ENCODE assay signal across 8 cellular contexts in the genomic region with DNA sequence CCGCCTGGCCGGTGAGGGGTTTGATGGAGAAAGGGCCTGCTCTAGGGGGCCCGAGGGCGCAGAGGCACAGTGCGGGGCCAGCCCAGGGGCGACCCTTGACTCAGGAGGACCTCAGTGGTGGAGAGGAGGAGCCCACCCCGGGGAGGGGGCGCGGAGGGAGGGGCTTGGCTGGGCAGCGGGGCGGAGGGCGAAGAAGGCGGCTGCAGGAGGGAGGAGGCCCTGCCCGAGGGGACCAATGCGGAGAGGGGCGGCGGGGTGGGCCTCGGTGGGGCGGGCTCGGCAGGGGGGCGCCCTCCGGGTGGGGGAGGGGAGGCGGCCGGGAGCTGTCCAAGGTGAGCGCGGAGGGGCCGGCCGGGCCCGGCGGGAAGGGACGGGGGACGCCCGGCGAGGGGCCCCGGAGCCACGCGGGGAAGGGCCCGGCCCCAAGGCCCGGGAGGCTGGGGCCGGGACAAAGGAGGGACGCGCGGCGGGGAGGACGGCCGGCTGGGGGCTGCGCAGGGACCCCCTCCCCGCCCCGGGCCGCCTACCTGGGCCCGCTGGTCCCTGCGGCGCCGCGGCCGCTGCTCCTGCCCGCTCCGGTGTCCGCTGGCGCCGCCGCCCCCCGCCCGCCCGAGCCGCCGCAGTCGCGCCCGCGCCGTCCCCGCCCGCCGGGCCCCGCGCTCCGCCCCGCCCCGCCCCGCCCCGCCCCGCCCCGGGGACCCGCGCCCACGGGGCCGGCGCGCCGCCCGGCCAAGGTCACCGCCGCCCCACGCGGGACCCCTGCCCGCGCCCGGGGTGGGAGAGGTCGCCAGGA. TPM values are rescaled to one million over a fixed set of nuclear protein-coding genes. Genes with fewer than 3 reads are reported as not detected.
DNase-seq lines count a peak whose midpoint lies in the region; ATAC-seq, FAIRE-seq and TF ChIP-seq lines count a peak whose summit lies in the region.

A gene with protein sequence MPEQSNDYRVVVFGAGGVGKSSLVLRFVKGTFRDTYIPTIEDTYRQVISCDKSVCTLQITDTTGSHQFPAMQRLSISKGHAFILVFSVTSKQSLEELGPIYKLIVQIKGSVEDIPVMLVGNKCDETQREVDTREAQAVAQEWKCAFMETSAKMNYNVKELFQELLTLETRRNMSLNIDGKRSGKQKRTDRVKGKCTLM (minus strand): TSS at position 596 of the 793 bp plus-strand sequence. CDS start 3,566 bp downstream, outside the sequence.

- H3K79me2 ChIP-seq in GM12878 (ENCODE audit: control insufficient read depth, insufficient read depth, low read length) (no peaks in the 10 kb centered on the region), keratinocyte (ENCODE audit: control insufficient read depth, insufficient read depth, low read length) (no peaks in the 10 kb centered on the region), PC-9 (ENCODE audit: low read depth) (no peaks in the 10 kb centered on the region)

- TF ChIP-seq RAD21 in GM12878 (IDR thresholded peaks at IDR 0.05; ENCODE audit: insufficient read depth, low read depth, low read length), result no peak

- DNase-seq in activated CD4-positive, alpha-beta T cell treated with anti-CD3 and anti-CD28 coated beads, Interleukin-2, amount 10 ng/mL, durations not matched to agents 7 days and 5 days, result no peak
- DNase-seq in activated CD4-positive, alpha-beta T cell treated with anti-CD3 and anti-CD28 coated beads, Interleukin-2, amount 50 U/mL, for 1 hour, result no peak
- DNase-seq in GM12878 (ENCODE audit: low read depth, low spot score) (no peak), keratinocyte (ENCODE audit: low read depth, low spot score) (no peak), tibial artery (no peak), PC-9 (no peak), NCI-H1105 (lab: John Stamatoyannopoulos, UW) (no peak), EL (no peak)

- TF ChIP-seq CTCF in GM12878 (IDR thresholded peaks at IDR 0.05 in 2 of 3, conservative IDR thresholded peaks at IDR 0.05 in 1 of 3; ENCODE audit: control insufficient read depth in 2 of 3, extremely low read depth in 1 of 3, insufficient read depth in 1 of 3, low read depth in 3 of 3, low read length in 3 of 3) (no peak), keratinocyte (optimal IDR thresholded peaks at IDR 0.05 in 1 of 3, IDR thresholded peaks at IDR 0.05 in 1 of 3, conservative IDR thresholded peaks at IDR 0.05 in 1 of 3; ENCODE audit: extremely low read depth in 1 of 3, insufficient read depth in 2 of 3, low read length in 3 of 3) (no peak), tibial artery (IDR thresholded peaks at IDR 0.05) (no peak), PC-9 (conservative IDR thresholded peaks at IDR 0.05) (no peak)

- FAIRE-seq in GM12878 (lab: Jason Lieb, UNC), result no peak
- FAIRE-seq in keratinocyte (lab: Jason Lieb, UNC), result no peak

- H3K36me3 ChIP-seq in GM12878 (ENCODE audit: control insufficient read depth in 2 of 2, insufficient read depth in 2 of 2, low read length in 1 of 2), result no peaks in the 10 kb centered on the region
- no peaks in the 10 kb centered on the region for H3K36me3 ChIP-seq in keratinocyte (ENCODE audit: control insufficient read depth in 2 of 2, extremely low read depth in 1 of 2, insufficient read depth in 2 of 2, low read length in 2 of 2)
- H3K36me3 ChIP-seq in tibial artery, result no peaks in the 10 kb centered on the region
- H3K36me3 ChIP-seq in PC-9 (ENCODE audit: low read depth), result no peaks in the 10 kb centered on the region

- no peak for TF ChIP-seq EP300 in GM12878 (IDR thresholded peaks at IDR 0.05; ENCODE audit: borderline replicate concordance in 1 of 2, control insufficient read depth in 1 of 2, low read depth in 2 of 2, low read length in 2 of 2)

- in situ Hi-C loops in GM12878 (cut with MboI), result no loop called here

- H3K4me1 Mint-ChIP-seq in activated CD4-positive, alpha-beta T cell treated with anti-CD3 and anti-CD28 coated beads, Interleukin-2, amount 10 ng/mL, durations not matched to agents 7 days and 5 days, result peaks cover 3% of the 10 kb centered on the region

- SMC1A ChIA-PET in GM12878 (lab: Charles Lee; ENCODE audit: uncharacterized antibody, unreplicated experiment), result no interaction called here

- CTCF ChIA-PET in activated CD4-positive, alpha-beta T cell treated with anti-CD3 and anti-CD28 coated beads, Interleukin-2, amount 10 ng/mL, durations not matched to agents 7 days and 5 days (lab: Charles Lee), result interaction anchor here (1.0 kb wide), 1 partner anchor 68 kb away, joined by 3 read pairs; no protein-coding TSS in a partner anchor
- CTCF ChIA-PET in GM12878 (lab: Yijun Ruan, JAX), result interaction anchor here (2.8 kb wide), 1 partner anchor 73 kb away, joined by 5 read pairs; no protein-coding TSS in a partner anchor
- CTCF ChIA-PET in PC-9 (lab: Charles Lee), result no interaction called here

- ATAC-seq in GM12878, result no peak

- no peaks in the 10 kb centered on the region for H4K20me1 ChIP-seq in GM12878 (ENCODE audit: control insufficient read depth, insufficient read depth)
- H4K20me1 ChIP-seq in keratinocyte (ENCODE audit: control insufficient read depth, extremely low read depth, insufficient read depth, low read length), result no peaks in the 10 kb centered on the region
- no peaks in the 10 kb centered on the region for H4K20me1 ChIP-seq in PC-9 (ENCODE audit: insufficient read depth)

- peak within 1 kb of the TSS; percentile 22 for H3K4me3 Mint-ChIP-seq in activated CD4-positive, alpha-beta T cell treated with anti-CD3 and anti-CD28 coated beads, Interleukin-2, amount 10 ng/mL, durations not matched to agents 7 days and 5 days

- H3K4me2 ChIP-seq in GM12878 (ENCODE audit: control insufficient read depth, insufficient read depth) (peak within 1 kb of the TSS; percentile 17; the same call in 1 of the 2 replicates), keratinocyte (ENCODE audit: control insufficient read depth, extremely low read depth, insufficient read depth, low read depth, low read length) (peak within 1 kb of the TSS; percentile 27), PC-9 (no peak within 1 kb of the TSS)

- WGBS in GM12878 (ENCODE audit: insufficient coverage, insufficient replicate concordance, low lambda C conversion rate, missing lambda C conversion rate), result 0% methylated on average over 8 of the region's 100 CpGs

- no peak for TF ChIP-seq POLR2A in GM12878 (IDR thresholded peaks at IDR 0.05; ENCODE audit: low read depth, low read length)

- H3K4me1 ChIP-seq in GM12878 (ENCODE audit: control insufficient read depth, insufficient read depth, low read length) (no peaks in the 10 kb centered on the region), keratinocyte (ENCODE audit: control insufficient read depth, extremely low read depth, insufficient read depth, low read length) (no peaks in the 10 kb centered on the region), tibial artery (peaks cover 7 to 36% (median 33%) of the 10 kb centered on the region in 4 donors), PC-9 (replicated peaks; ENCODE audit: insufficient read depth) (0 out of 2 replicates have a peak, but pooled peaks cover 7% of the 10 kb centered on the region)

- intact Hi-C loops in GM12878 (cut with micrococcal nuclease; ENCODE audit: unreplicated experiment) (no loop called here), tibial artery (cut with DNase I; ENCODE audit: low total_unique reads) (no loop called here), PC-9 (cut with micrococcal nuclease; ENCODE audit: unreplicated experiment) (no loop called here)

- no peaks in the 10 kb centered on the region for H3K9me1 ChIP-seq in keratinocyte (ENCODE audit: control insufficient read depth, extremely low read depth, insufficient read depth, low read length)

- H2AFZ ChIP-seq in GM12878 (ENCODE audit: control insufficient read depth, low read depth, low read length) (no peak within 1 kb of the TSS; the same call in 1 of the 2 replicates), keratinocyte (ENCODE audit: control insufficient read depth, low read length) (no peak within 1 kb of the TSS), PC-9 (no peak within 1 kb of the TSS)

- POLR2A ChIA-PET in activated CD4-positive, alpha-beta T cell treated with anti-CD3 and anti-CD28 coated beads, Interleukin-2, amount 10 ng/mL, durations not matched to agents 7 days and 5 days (lab: Charles Lee), result no interaction called here
- POLR2A ChIA-PET in GM12878 (lab: Charles Lee), result no interaction called here
- POLR2A ChIA-PET in PC-9 (lab: Charles Lee; ENCODE audit: unreplicated experiment), result no interaction called here

- RAD21 ChIA-PET in GM12878 (lab: Charles Lee; ENCODE audit: unreplicated experiment), result no interaction called here

- no peaks in the 10 kb centered on the region for H3K9me2 ChIP-seq in PC-9 (ENCODE audit: insufficient read depth)

- H3K36me3 Mint-ChIP-seq in activated CD4-positive, alpha-beta T cell treated with anti-CD3 and anti-CD28 coated beads, Interleukin-2, amount 10 ng/mL, durations not matched to agents 7 days and 5 days (ENCODE audit: low read depth), result no peaks in the 10 kb centered on the region

- H3K27me3 ChIP-seq in GM12878 (replicated peaks in 1 of 2; ENCODE audit: control insufficient read depth in 2 of 2, insufficient read depth in 2 of 2, low read length in 1 of 2) (peaks cover 3 to 4% of the 10 kb centered on the region in 2 experiments; a peak in 1 of 4 replicates), keratinocyte (ENCODE audit: control insufficient read depth, extremely low read depth, insufficient read depth, low read length) (peaks cover 39% of the 10 kb centered on the region), tibial artery (peaks cover 4 to 67% of the 10 kb centered on the region in 2 donors), PC-9 (ENCODE audit: insufficient read depth, low read depth) (peaks cover 27% of the 10 kb centered on the region)

- H3F3A ChIP-seq in PC-9 (ENCODE audit: insufficient read depth, low read depth), result no peaks in the 10 kb centered on the region

- no peak within 1 kb of the TSS for H3K9ac ChIP-seq in GM12878 (ENCODE audit: control insufficient read depth, insufficient read depth, low read length)
- no peak within 1 kb of the TSS for H3K9ac ChIP-seq in keratinocyte (ENCODE audit: control insufficient read depth, extremely low read depth, insufficient read depth, low read length)

- BruUV-seq in GM12878 (replicated peaks; lab: Mats Ljungman, UMichigan), result no TSS peak
- BruUV-seq in PC-9 (replicated peaks; lab: Mats Ljungman, UMichigan), result no TSS peak

- H3K27me3 Mint-ChIP-seq in activated CD4-positive, alpha-beta T cell treated with anti-CD3 and anti-CD28 coated beads, Interleukin-2, amount 10 ng/mL, durations not matched to agents 7 days and 5 days, result peaks cover 20% of the 10 kb centered on the region

- H3K9me3 Mint-ChIP-seq in activated CD4-positive, alpha-beta T cell treated with anti-CD3 and anti-CD28 coated beads, Interleukin-2, amount 10 ng/mL, durations not matched to agents 7 days and 5 days, result no peaks in the 10 kb centered on the region

- H3K9me3 ChIP-seq in GM12878 (replicated peaks; ENCODE audit: control insufficient read depth, insufficient read depth, low read length), result no peaks in the 10 kb centered on the region; the same call in 2 of the 3 replicates
- peaks cover under 1% of the 10 kb centered on the region for H3K9me3 ChIP-seq in keratinocyte (ENCODE audit: control insufficient read depth, low read depth, low read length)
- H3K9me3 ChIP-seq in tibial artery, result peaks cover 0 to 1% (median 0%) of the 10 kb centered on the region in 3 donors
- H3K9me3 ChIP-seq in PC-9 (ENCODE audit: insufficient read depth, low read depth), result no peaks in the 10 kb centered on the region

- H3K27ac ChIP-seq in GM12878 (ENCODE audit: control insufficient read depth, insufficient read depth) (no peak within 1 kb of the TSS), keratinocyte (ENCODE audit: control insufficient read depth, insufficient read depth, low read length) (no peak within 1 kb of the TSS), tibial artery (no peak within 1 kb of the TSS), PC-9 (no peak within 1 kb of the TSS)

- dilution Hi-C loops in keratinocyte (cut with MboI; ENCODE audit: extremely low pct_ligation_motif_present, low sequenced_read_pairs), result no loop called here

- no peak within 1 kb of the TSS for H3K27ac Mint-ChIP-seq in activated CD4-positive, alpha-beta T cell treated with anti-CD3 and anti-CD28 coated beads, Interleukin-2, amount 10 ng/mL, durations not matched to agents 7 days and 5 days

- H3K4me3 ChIP-seq in GM12878, result no peak within 1 kb of the TSS
- H3K4me3 ChIP-seq in keratinocyte (ENCODE audit: control insufficient read depth in 2 of 3, extremely low read depth in 1 of 3, insufficient read depth in 2 of 3, low read depth in 1 of 3, low read length in 3 of 3), result peak within 1 kb of the TSS in 1 of 3 experiments; percentile 3
- peak within 1 kb of the TSS; percentile 22 to 39 for H3K4me3 ChIP-seq in tibial artery
- H3K4me3 ChIP-seq in PC-9, result no peak within 1 kb of the TSS

RNA-seq across cellular contexts. Expression of the gene that starts here (rescaled TPM):
- total RNA-seq in activated CD4-positive, alpha-beta T cell treated with anti-CD3 and anti-CD28 coated beads, Interleukin-2, amount 10 ng/mL, durations not matched to agents 7 days and 5 days, result not detected
- 0.39 and 1.0 TPM in 2 replicates for total RNA-seq in GM12878 (2013; cell fraction: nucleolus; rRNA removed)
- total RNA-seq in GM12878 (2014; rRNA removed) (not detected in 2 replicates), GM12878 (2014; rRNA removed; fragmentation: Illumina TruSeq; extraction: Trizol) (0.09 TPM in 1 of 2 replicates, not detected in the other), GM12878 (2021) (0.18 and 0.48 TPM in 2 replicates), PC-9 (2021) (0.57 and 1.0 TPM in 2 replicates)
- polyA plus RNA-seq in GM12878 (2011; ENCODE audit: low read depth), result 0.38 TPM
- polyA plus RNA-seq in GM12878 (2011; rRNA removed) (0.03 and 0.05 TPM in 2 replicates), GM12878 (2014; fragmentation: Illumina TruSeq; extraction: Trizol) (0.07 TPM in 1 of 2 replicates, not detected in the other), GM12878 (2014; fragmentation: Nextera tagmentation; extraction: Ambion mirVana) (not detected), GM12878 (2014; rRNA removed) (0.08 TPM in 1 of 2 replicates, not detected in the other), GM12878 (2016; fragmentation: Nextera tagmentation; extraction: Ambion mirVana) (under 1 TPM; 0.04 to 0.13 TPM), keratinocyte (0.10 to 2.2 TPM (median 0.34 TPM) in 3 replicates)
- not detected in 2 replicates for polyA plus RNA-seq in GM12878 (2011; cell fraction: cytosol; rRNA removed)
- polyA plus RNA-seq in GM12878 (2011; cell fraction: nucleus; rRNA removed), result 0.10 TPM in 1 of 2 replicates, not detected in the other
- 0.34 and 0.57 TPM in 2 replicates for polyA plus RNA-seq in GM12878 (2012)
- 0.15 TPM in 1 of 2 replicates, not detected in the other for polyA minus RNA-seq in GM12878 (2011; rRNA and poly(A)+ RNA removed)
- not detected in 2 replicates for polyA minus RNA-seq in GM12878 (2011; cell fraction: cytosol; rRNA and poly(A)+ RNA removed)
- not detected in 2 replicates for polyA minus RNA-seq in GM12878 (2011; cell fraction: nucleus; rRNA and poly(A)+ RNA removed)
- 0.42 TPM for polyA plus RNA-seq in keratinocyte (2011; ENCODE audit: low read depth)
- polyA plus RNA-seq in keratinocyte (2011; cell fraction: cytosol; rRNA removed), result 0.44 and 0.91 TPM in 2 replicates
- polyA plus RNA-seq in keratinocyte (2011; cell fraction: nucleus; rRNA removed), result 0.73 and 0.96 TPM in 2 replicates
- polyA plus RNA-seq in keratinocyte (2012; ENCODE audit: low replicate concordance), result 0.62 and 1.3 TPM in 2 replicates
- polyA minus RNA-seq in keratinocyte, result 0.13 to 1.4 TPM (median 0.20 TPM) in 3 replicates
- 1.2 TPM for polyA minus RNA-seq in keratinocyte (2011; cell fraction: cytosol; rRNA and poly(A)+ RNA removed)
- polyA minus RNA-seq in keratinocyte (2011; cell fraction: nucleus; rRNA and poly(A)+ RNA removed), result 0.74 and 0.78 TPM in 2 replicates

Comparison
In these comparisons a context has a peak if more than half of its experiments do, and no peak if none do; other contexts are left out.
1. H3K4me3 ChIP-seq: peak in tibial artery (2 of 2); none in GM12878 (single experiment) and PC-9 (single experiment).